In genomic region chr7:83276250-83276649, GRCh38 we compare ENCODE assay signal across 31 cellular contexts.
"Had no signal": no experiment of that assay in that cellular context is flagged by ENCODE, and none has a peak within 500 bp of the region (broad histone marks: within the 10 kb centered on the region; RNA-seq: fewer than 3 reads in every experiment).

No MANE protein-coding gene starts in this region.

- H3K36me3 ChIP-seq: adrenal gland, colonic mucosa, esophagus squamous epithelium, gastroesophageal sphincter, heart right ventricle, WERI-Rb-1 had no signal

- H3K27me3 ChIP-seq: adrenal gland, body of pancreas, colonic mucosa, esophagus squamous epithelium, gastroesophageal sphincter had no signal

- H3K4me3 ChIP-seq: adrenal gland, body of pancreas, colonic mucosa, esophagus squamous epithelium, gastroesophageal sphincter, heart right ventricle had no signal

- H3K9me3 ChIP-seq: adrenal gland, body of pancreas, colonic mucosa, esophagus squamous epithelium, gastroesophageal sphincter had no signal

- H3K4me1 ChIP-seq: adrenal gland, body of pancreas, colonic mucosa, esophagus squamous epithelium, gastroesophageal sphincter, heart right ventricle had no signal

- ATAC-seq: activated CD4-positive, CD25-positive, alpha-beta regulatory T cell treated with anti-CD3 and anti-CD28 coated beads, Interleukin-2, amount 50 U/mL, for 24 hours; activated CD8-positive, alpha-beta memory T cell treated with anti-CD3 and anti-CD28 coated beads, Interleukin-2, amount 10 ng/mL, durations not matched to agents 7 days and 5 days; activated CD8-positive, alpha-beta T cell treated with anti-CD3 and anti-CD28 coated beads, Interleukin-2, amount 10 ng/mL, durations not matched to agents 7 days and 5 days; activated naive CD8-positive, alpha-beta T cell treated with anti-CD3 and anti-CD28 coated beads, Interleukin-2, amount 50 U/mL, for 24 hours; body of pancreas; gastroesophageal sphincter; heart right ventricle; T-helper 17 cell had no signal

- DNase-seq: activated B cell treated with CpG ODN at 0.5 μM for 24 hours; activated CD4-positive, alpha-beta memory T cell treated with anti-CD3 and anti-CD28 coated beads for 36 hours; activated CD4-positive, alpha-beta T cell treated with anti-CD3 and anti-CD28 coated beads, Interleukin-2, amount 10 ng/mL, durations not matched to agents 24 days and 14 days; activated CD8-positive, alpha-beta memory T cell treated with anti-CD3 and anti-CD28 coated beads, Interleukin-2, amount 10 ng/mL, durations not matched to agents 7 days and 5 days; activated CD8-positive, alpha-beta memory T cell treated with anti-CD3 and anti-CD28 coated beads, Interleukin-2, amount 50 U/mL, for 4 hours; activated CD8-positive, alpha-beta T cell treated with anti-CD3 and anti-CD28 coated beads, Interleukin-2, amount 10 ng/mL, durations not matched to agents 7 days and 5 days; activated effector memory CD4-positive, alpha-beta T cell treated with anti-CD3 and anti-CD28 coated beads, Interleukin-2, amount 50 U/mL, for 16 hours; activated naive CD4-positive, alpha-beta T cell treated with anti-CD3 and anti-CD28 coated beads for 36 hours; activated naive CD8-positive, alpha-beta T cell treated with anti-CD3 and anti-CD28 coated beads for 36 hours; activated naive CD8-positive, alpha-beta T cell treated with anti-CD3 and anti-CD28 coated beads, Interleukin-2, amount 50 U/mL, for 24 hours; activated T-cell treated with anti-CD3 and anti-CD28 coated beads, Interleukin-2, amount 50 U/mL, for 1 hour; activated T-cell treated with anti-CD3 and anti-CD28 coated beads, Interleukin-2, amount 50 U/mL, for 48 hours; adrenal gland; amygdala; aorta; body of pancreas; caudate nucleus; cerebellar nuclear complex; colonic mucosa; effector CD8-positive, alpha-beta T cell; esophagus squamous epithelium; foreskin melanocyte; heart right ventricle; T-helper 17 cell; T1000; WERI-Rb-1 had no signal

- FAIRE-seq: endometrium, endothelial cell of umbilical vein had no signal

- H3K27ac ChIP-seq: adrenal gland, body of pancreas, colonic mucosa, epithelial cell of prostate, esophagus squamous epithelium, gastroesophageal sphincter, heart right ventricle, WERI-Rb-1 had no signal
